20 cellular contexts compared by ENCODE assay signal in genomic region chr12:22014041-22014782, GRCh38. TPM values are rescaled to one million over a fixed set of nuclear protein-coding genes. Genes with fewer than 3 reads are reported as not detected.
DNase-seq lines count a peak whose midpoint lies in the region; ATAC-seq and TF ChIP-seq lines count a peak whose summit lies in the region.
"Had no signal": no experiment of that assay in that cellular context is flagged by ENCODE, and none has a peak within 500 bp of the region (broad histone marks: within the 10 kb centered on the region; RNA-seq: fewer than 3 reads in every experiment).

No MANE protein-coding gene starts in this region.

- H3K9ac ChIP-seq in SK-N-SH (no peak overlapping the region), skeletal muscle tissue (ENCODE audit: low read depth in 1 of 3, low read length in 3 of 3) (no peak overlapping the region)

- H3K36me3 ChIP-seq in SK-N-SH (replicated peaks in 1 of 2; ENCODE audit: control insufficient read depth in 1 of 2, insufficient read depth in 2 of 2, low read length in 1 of 2) (no peaks in the 10 kb centered on the region), skeletal muscle tissue (ENCODE audit: control insufficient read depth in 3 of 3, insufficient read depth in 3 of 3, low read length in 3 of 3) (no peaks in the 10 kb centered on the region)
- H3K36me3 ChIP-seq: BE2C, MG63 had no signal

- H3K9me3 ChIP-seq in SK-N-SH (no peaks in the 10 kb centered on the region), skeletal muscle tissue (ENCODE audit: control insufficient read depth in 3 of 3, low read length in 3 of 3) (no peaks in the 10 kb centered on the region)
- H3K9me3 ChIP-seq: BE2C, MG63 had no signal

- no peak overlapping the region for H2AFZ ChIP-seq in SK-N-SH (ENCODE audit: low read depth)

- CTCF ChIA-PET in SK-N-SH (lab: Yijun Ruan, JAX), result interaction anchor here (2.4 to 3.5 kb wide), 2 partner anchors 25 to 317 kb away, joined by 11 to 12 read pairs; no protein-coding TSS in a partner anchor

- H3K27me3 ChIP-seq in SK-N-SH (ENCODE audit: insufficient read depth), result no peaks in the 10 kb centered on the region; the same call in 1 of the 2 replicates
- H3K27me3 ChIP-seq in skeletal muscle tissue (ENCODE audit: control insufficient read depth in 3 of 3, insufficient read depth in 3 of 3, low read length in 3 of 3), result no peaks in the 10 kb centered on the region
- H3K27me3 ChIP-seq: BE2C, MG63 had no signal

- ATAC-seq in SK-N-SH treated with all-trans-retinoic acid at 6 μM for 48 hours (no peak), GM19467 (IDR thresholded peaks at IDR 0.05; ENCODE audit: unreplicated experiment) (no peak), GM18498 (IDR thresholded peaks at IDR 0.05; ENCODE audit: unreplicated experiment) (no peak)

- no peak for DNase-seq in SK-N-SH
- DNase-seq in choroid plexus epithelial cell (ENCODE audit: low read depth), result peak; percentile 8
- DNase-seq in foreskin melanocyte, result peak; percentile 77
- no peak for DNase-seq in COR-L47 (lab: John Stamatoyannopoulos, UW)
- DNase-seq: 8988T; BE2C; CD4-positive, alpha-beta T cell; DMS79; HFFc6; MG63; NCI-H1105; NCI-H1694; NCI-H446 treated with DMSO at 0.1 percent for 48 hours; NK-92 treated with Interleukin-12 subunit alpha and Interleukin-12 subunit beta, amount 100 ng/mL, for 24 hours; SIG-M5; SW 1271 had no signal

- TF ChIP-seq RAD21 in SK-N-SH (IDR thresholded peaks at IDR 0.05; ENCODE audit: low read length), result no peak

- 0 out of 2 replicates have a peak overlapping the region, but pooled peaks have one; percentile 37 for H3K4me2 ChIP-seq in SK-N-SH

- H3K4me1 ChIP-seq in SK-N-SH (ENCODE audit: control insufficient read depth in 1 of 2, insufficient read depth in 2 of 2, low read depth in 1 of 2, low read length in 1 of 2), result no peaks in the 10 kb centered on the region; a peak in 1 of 4 replicates
- H3K4me1 ChIP-seq in skeletal muscle tissue (ENCODE audit: control insufficient read depth in 3 of 3, insufficient read depth in 3 of 3, low read length in 3 of 3), result no peaks in the 10 kb centered on the region
- H3K4me1 ChIP-seq: BE2C had no signal

- H4K20me1 ChIP-seq in SK-N-SH (ENCODE audit: insufficient read depth), result no peaks in the 10 kb centered on the region

- POLR2A ChIA-PET in SK-N-SH (lab: Yijun Ruan, JAX), result no interaction called here

- TF ChIP-seq CTCF in SK-N-SH (IDR thresholded peaks at IDR 0.05), result no peak
- TF ChIP-seq CTCF in choroid plexus epithelial cell (conservative IDR thresholded peaks at IDR 0.05; ENCODE audit: low read depth, low read length), result no peak

- H3K9me2 ChIP-seq in SK-N-SH, result no peaks in the 10 kb centered on the region

- TF ChIP-seq EP300 in SK-N-SH (IDR thresholded peaks at IDR 0.05; ENCODE audit: borderline replicate concordance in 1 of 2, low read depth in 1 of 2, low read length in 1 of 2), result no peak

- no peaks in the 10 kb centered on the region for H3F3A ChIP-seq in SK-N-SH (replicated peaks; ENCODE audit: insufficient read depth)

- 12% methylated on average over 7 of the region's 7 CpGs for WGBS in SK-N-SH (ENCODE audit: low lambda C conversion rate)

- no peaks in the 10 kb centered on the region for H3K79me2 ChIP-seq in SK-N-SH (ENCODE audit: insufficient read depth)

- H3K27ac ChIP-seq in SK-N-SH (ENCODE audit: low read depth in 2 of 2, low read length in 1 of 2), result no peak overlapping the region
- peak overlapping the region; percentile 41 for H3K27ac ChIP-seq in skeletal muscle tissue (ENCODE audit: low read depth, low read length)

- peak overlapping the region in 1 of 2 experiments; percentile 2; a peak in 1 of 4 replicates for H3K4me3 ChIP-seq in SK-N-SH (ENCODE audit: low read depth in 2 of 2, low read length in 1 of 2)
- H3K4me3 ChIP-seq in choroid plexus epithelial cell (ENCODE audit: low read depth, low read length), result no peak overlapping the region
- H3K4me3 ChIP-seq in skeletal muscle tissue (ENCODE audit: low read length in 3 of 3), result no peak overlapping the region
- H3K4me3 ChIP-seq: MG63 had no signal

TF ChIP-seq in SK-N-SH, 30 proteins besides CTCF, POLR2A, EP300 and RAD21 (continues in another document):
- TF ChIP-seq ELF1 (IDR thresholded peaks at IDR 0.05), result no peak
- TF ChIP-seq ZBTB33 (IDR thresholded peaks at IDR 0.05; ENCODE audit: borderline replicate concordance, low read depth), result no peak
- TF ChIP-seq, protein P1, sequence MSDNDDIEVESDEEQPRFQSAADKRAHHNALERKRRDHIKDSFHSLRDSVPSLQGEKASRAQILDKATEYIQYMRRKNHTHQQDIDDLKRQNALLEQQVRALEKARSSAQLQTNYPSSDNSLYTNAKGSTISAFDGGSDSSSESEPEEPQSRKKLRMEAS (IDR thresholded peaks at IDR 0.05; ENCODE audit: low read depth), result no peak
- no peak for TF ChIP-seq JUND (IDR thresholded peaks at IDR 0.05)
- no peak for TF ChIP-seq MEF2A (IDR thresholded peaks at IDR 0.05; ENCODE audit: borderline replicate concordance, low read depth)
- TF ChIP-seq YY1 (IDR thresholded peaks at IDR 0.05; ENCODE audit: low read depth), result no peak
- no peak for TF ChIP-seq TEAD4 (IDR thresholded peaks at IDR 0.05; ENCODE audit: borderline replicate concordance, insufficient read depth)
- no peak for TF ChIP-seq GATA2 (CRISPR knock-in tag; IDR thresholded peaks at IDR 0.05)
- TF ChIP-seq POLR2AphosphoS5 (IDR thresholded peaks at IDR 0.05; ENCODE audit: low read depth, low read length), result no peak
- no peak for TF ChIP-seq FOSL2 (IDR thresholded peaks at IDR 0.05; ENCODE audit: borderline replicate concordance, low read depth)
- TF ChIP-seq FOXJ3 (CRISPR knock-in tag; IDR thresholded peaks at IDR 0.05), result no peak

TF ChIP-seq in SK-N-SH treated with all-trans-retinoic acid at 6 μM for 48 hours, 23 proteins besides CTCF, POLR2A, EP300 and RAD21:
- no peak for TF ChIP-seq ESRRG (CRISPR knock-in tag; IDR thresholded peaks at IDR 0.05)
- TF ChIP-seq BACH2 (CRISPR knock-in tag; IDR thresholded peaks at IDR 0.05; ENCODE audit: borderline replicate concordance), result no peak
- no peak for TF ChIP-seq ZNF8 (CRISPR knock-in tag; IDR thresholded peaks at IDR 0.05)
TF ChIP-seq in SK-N-SH treated with all-trans-retinoic acid at 6 μM for 48 hours: peak in this region for 0.

RNA-seq across cellular contexts. Expression of gene CMAS, which starts 31.8 kb away (rescaled TPM):
- 16.0 and 18.0 TPM in 2 replicates for polyA plus RNA-seq in SK-N-SH (2012; rRNA removed)
- polyA plus RNA-seq in SK-N-SH (2012; cell fraction: cytosol; rRNA removed), result 24.5 and 35.5 TPM in 2 replicates
- polyA plus RNA-seq in SK-N-SH (2012; cell fraction: nucleus; rRNA removed), result 5.8 and 10.9 TPM in 2 replicates
- total RNA-seq in skeletal muscle tissue, result 26.6 TPM

Comparison
In these comparisons a context has a peak if more than half of its experiments do, and no peak if none do; other contexts are left out.
1. DNase-seq: peak in choroid plexus epithelial cell (single experiment) and foreskin melanocyte (single experiment); none in SK-N-SH (single experiment) and COR-L47 (single experiment).